ENCODE assay signal across 1 cellular context in the genomic region with DNA sequence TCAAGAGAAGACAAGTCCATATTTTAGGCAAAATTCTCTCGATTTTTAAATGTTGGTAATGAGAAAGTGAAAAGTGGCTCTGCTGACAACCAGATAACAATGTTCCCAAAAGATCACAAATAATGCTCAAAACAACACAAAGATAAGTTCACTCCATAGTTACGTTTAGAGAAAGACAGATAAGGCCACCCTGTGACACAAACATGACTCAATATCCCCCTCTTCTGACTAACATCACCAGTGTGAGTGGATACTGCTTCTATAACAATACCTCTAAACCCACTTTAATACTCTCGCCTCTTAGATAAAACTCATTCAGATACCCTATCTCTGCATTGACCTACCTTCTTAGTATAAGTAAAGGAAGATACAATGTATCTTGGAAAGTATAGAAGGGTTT.
TF ChIP-seq lines count a peak whose summit lies in the region.

No MANE protein-coding gene starts in this region.

TF ChIP-seq in IMR-90, 13 proteins besides CTCF, POLR2A, EP300 and RAD21 (continued from another document):
- TF ChIP-seq CEBPB (IDR thresholded peaks at IDR 0.05; ENCODE audit: low read depth, low read length), result no peak
- TF ChIP-seq, protein P1, sequence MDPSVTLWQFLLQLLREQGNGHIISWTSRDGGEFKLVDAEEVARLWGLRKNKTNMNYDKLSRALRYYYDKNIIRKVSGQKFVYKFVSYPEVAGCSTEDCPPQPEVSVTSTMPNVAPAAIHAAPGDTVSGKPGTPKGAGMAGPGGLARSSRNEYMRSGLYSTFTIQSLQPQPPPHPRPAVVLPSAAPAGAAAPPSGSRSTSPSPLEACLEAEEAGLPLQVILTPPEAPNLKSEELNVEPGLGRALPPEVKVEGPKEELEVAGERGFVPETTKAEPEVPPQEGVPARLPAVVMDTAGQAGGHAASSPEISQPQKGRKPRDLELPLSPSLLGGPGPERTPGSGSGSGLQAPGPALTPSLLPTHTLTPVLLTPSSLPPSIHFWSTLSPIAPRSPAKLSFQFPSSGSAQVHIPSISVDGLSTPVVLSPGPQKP (IDR thresholded peaks at IDR 0.05; ENCODE audit: borderline replicate concordance, low read depth, low read length), result no peak
- TF ChIP-seq USF2 (IDR thresholded peaks at IDR 0.05; ENCODE audit: low read depth, low read length), result no peak
- TF ChIP-seq CHD1 (IDR thresholded peaks at IDR 0.05; ENCODE audit: low read depth, low read length), result no peak
- no peak for TF ChIP-seq FOS (IDR thresholded peaks at IDR 0.05; ENCODE audit: low read depth, low read length)
- TF ChIP-seq SMC3 (IDR thresholded peaks at IDR 0.05; ENCODE audit: low read depth, low read length), result no peak
